In genomic region chr20:31968299-31969126, GRCh38 we compare ENCODE assay signal across 1 cellular context.
TF ChIP-seq lines count a peak whose summit lies in the region.

No MANE protein-coding gene starts in this region.

TF ChIP-seq in HepG2, 621 proteins besides CTCF, POLR2A, EP300 and RAD21 (continued from another document and continues in another):
- TF ChIP-seq TFDP2 (CRISPR knock-in tag; IDR thresholded peaks at IDR 0.05) = peak; percentile 99
- TF ChIP-seq NFIB (CRISPR knock-in tag; IDR thresholded peaks at IDR 0.05; ENCODE audit: borderline replicate concordance) = peak; percentile 100
- TF ChIP-seq CHCHD3 (CRISPR knock-in tag; IDR thresholded peaks at IDR 0.05) = peak; percentile 100
- TF ChIP-seq AGO2 (optimal IDR thresholded peaks at IDR 0.05; ENCODE audit: low read depth, low read length) = no peak
- TF ChIP-seq ZNF10 (CRISPR knock-in tag; IDR thresholded peaks at IDR 0.05; ENCODE audit: borderline replicate concordance, low read depth) = peak; percentile 99
- TF ChIP-seq MTERF4 (CRISPR knock-in tag; IDR thresholded peaks at IDR 0.05) = peak; percentile 100
- TF ChIP-seq ZNF256 (CRISPR knock-in tag; conservative IDR thresholded peaks at IDR 0.05) = peak; percentile 100
- peak; percentile 100 for TF ChIP-seq ZNF101 (CRISPR knock-in tag; IDR thresholded peaks at IDR 0.05; ENCODE audit: borderline replicate concordance, low read depth)
- TF ChIP-seq ZNF510 (CRISPR knock-in tag; IDR thresholded peaks at IDR 0.05; ENCODE audit: low read depth) = peak; percentile 100
- no peak for TF ChIP-seq ZFP36 (IDR thresholded peaks at IDR 0.05; ENCODE audit: borderline replicate concordance, low read depth, low read length, partially characterized antibody)
- peak; percentile 98; the same call in 1 of the 2 replicates for TF ChIP-seq GPBP1L1 (CRISPR knock-in tag; IDR thresholded peaks at IDR 0.05)
- TF ChIP-seq ZUFSP (CRISPR knock-in tag; IDR thresholded peaks at IDR 0.05; ENCODE audit: borderline replicate concordance) = peak; percentile 100
- peak; percentile 98 for TF ChIP-seq SOX5 (CRISPR knock-in tag; IDR thresholded peaks at IDR 0.05; ENCODE audit: borderline replicate concordance)
- TF ChIP-seq TAF1 (CRISPR knock-in tag; IDR thresholded peaks at IDR 0.05) = peak; percentile 100
- peak; percentile 100 for TF ChIP-seq ZFP41 (CRISPR knock-in tag; IDR thresholded peaks at IDR 0.05; ENCODE audit: borderline replicate concordance)
- TF ChIP-seq SMAD9 (CRISPR knock-in tag; IDR thresholded peaks at IDR 0.05) = peak; percentile 100
- peak; percentile 100 for TF ChIP-seq MTA3 (CRISPR knock-in tag; IDR thresholded peaks at IDR 0.05)
- peak; percentile 64; the same call in 1 of the 2 replicates for TF ChIP-seq SRF (IDR thresholded peaks at IDR 0.05; ENCODE audit: low read depth, low read length)
- peak; percentile 100 for TF ChIP-seq ZNF850 (CRISPR knock-in tag; conservative IDR thresholded peaks at IDR 0.05)
- TF ChIP-seq SALL1 (CRISPR knock-in tag; IDR thresholded peaks at IDR 0.05) = peak; percentile 100
- peak; percentile 100 for TF ChIP-seq EED (CRISPR knock-in tag; IDR thresholded peaks at IDR 0.05)
- TF ChIP-seq ZNF34 (CRISPR knock-in tag; IDR thresholded peaks at IDR 0.05; ENCODE audit: borderline replicate concordance) = peak; percentile 100
- peak; percentile 100 for TF ChIP-seq ZNF350 (CRISPR knock-in tag; IDR thresholded peaks at IDR 0.05; ENCODE audit: borderline replicate concordance, low read depth)
- peak; percentile 92 for TF ChIP-seq CBX1 (IDR thresholded peaks at IDR 0.05; ENCODE audit: low read depth)
- peak; percentile 100 for TF ChIP-seq ZNF607 (CRISPR knock-in tag; IDR thresholded peaks at IDR 0.05; ENCODE audit: borderline replicate concordance)
- peak; percentile 100 for TF ChIP-seq ARID4A (CRISPR knock-in tag; IDR thresholded peaks at IDR 0.05; ENCODE audit: borderline replicate concordance)
- peak; percentile 100 for TF ChIP-seq ZNF280D (CRISPR knock-in tag; IDR thresholded peaks at IDR 0.05)
- TF ChIP-seq HNRNPUL1 (IDR thresholded peaks at IDR 0.05; ENCODE audit: low read depth, low read length) = no peak
- peak; percentile 100 for TF ChIP-seq ZNF20 (CRISPR knock-in tag; IDR thresholded peaks at IDR 0.05)
- peak; percentile 100 for TF ChIP-seq BRD4 (CRISPR knock-in tag; IDR thresholded peaks at IDR 0.05)
- TF ChIP-seq MLXIP (CRISPR knock-in tag; IDR thresholded peaks at IDR 0.05; ENCODE audit: borderline replicate concordance) = peak; percentile 100
- peak; percentile 93 for TF ChIP-seq ZNF652 (CRISPR knock-in tag; IDR thresholded peaks at IDR 0.05; ENCODE audit: borderline replicate concordance, low read depth)
- peak; percentile 99 for TF ChIP-seq ZNF335 (CRISPR knock-in tag; IDR thresholded peaks at IDR 0.05)
- TF ChIP-seq ZNF619 (CRISPR knock-in tag; IDR thresholded peaks at IDR 0.05) = peak; percentile 100
- peak; percentile 100 for TF ChIP-seq CENPBD1 (CRISPR knock-in tag; IDR thresholded peaks at IDR 0.05; ENCODE audit: borderline replicate concordance, low read depth)
- peak; percentile 100 for TF ChIP-seq CERS6 (CRISPR knock-in tag; IDR thresholded peaks at IDR 0.05)
- TF ChIP-seq IKZF5 (CRISPR knock-in tag; IDR thresholded peaks at IDR 0.05) = peak; percentile 100
- peak; percentile 100 for TF ChIP-seq ZBTB3 (CRISPR knock-in tag; IDR thresholded peaks at IDR 0.05; ENCODE audit: borderline replicate concordance, low read depth)
- TF ChIP-seq PAX8 (CRISPR knock-in tag; IDR thresholded peaks at IDR 0.05; ENCODE audit: borderline replicate concordance) = peak; percentile 100
- no peak for TF ChIP-seq CHD4 (IDR thresholded peaks at IDR 0.05; ENCODE audit: borderline replicate concordance, low read length)
- peak; percentile 91 for TF ChIP-seq CEBPG (CRISPR knock-in tag; IDR thresholded peaks at IDR 0.05)
